Comparison of ENCODE assay signal across 22 cellular contexts in genomic region chr5:175686826-175687225, GRCh38. TPM values are rescaled to one million over a fixed set of nuclear protein-coding genes. Genes with fewer than 3 reads are reported as not detected.
DNase-seq lines count a peak whose midpoint lies in the region; ATAC-seq and TF ChIP-seq lines count a peak whose summit lies in the region.
"Had no signal": no experiment of that assay in that cellular context is flagged by ENCODE, and none has a peak within 500 bp of the region (broad histone marks: within the 10 kb centered on the region; RNA-seq: fewer than 3 reads in every experiment).

No MANE protein-coding gene starts in this region.

- no peak overlapping the region for H2BK15ac ChIP-seq in neuronal stem cell (ENCODE audit: low read length)

- H3K9ac ChIP-seq in neuronal stem cell (ENCODE audit: low read depth, low read length, poor library complexity), result no peak overlapping the region

- peak overlapping the region; percentile 24 for H3K4me3 ChIP-seq in coronary artery
- no peak overlapping the region for H3K4me3 ChIP-seq in neuronal stem cell (ENCODE audit: low read length in 2 of 2)

- H2AK5ac ChIP-seq in neuronal stem cell (ENCODE audit: low read depth, low read length), result peak overlapping the region; percentile 17

- H2BK12ac ChIP-seq in neuronal stem cell (ENCODE audit: low read length), result no peak overlapping the region

- H4K8ac ChIP-seq in neuronal stem cell (ENCODE audit: low read depth, low read length), result no peak overlapping the region

- peak overlapping the region; percentile 18 for H3K23ac ChIP-seq in neuronal stem cell (ENCODE audit: low read depth, low read length, poor library complexity)

- no peak overlapping the region for H2BK120ac ChIP-seq in neuronal stem cell (ENCODE audit: low read depth, low read length)

- no peak overlapping the region for H3K4me3 Mint-ChIP-seq in nephron progenitor cell

- peaks cover 0 to 12% (median 0%) of the 10 kb centered on the region in 3 experiments for H3K27me3 ChIP-seq in neuronal stem cell (ENCODE audit: control insufficient read depth in 3 of 3, insufficient read depth in 3 of 3, low read depth in 1 of 3, low read length in 3 of 3)

- no peak overlapping the region for H4K91ac ChIP-seq in neuronal stem cell (ENCODE audit: low read depth, low read length, poor library complexity)

- no peak overlapping the region for H3K27ac Mint-ChIP-seq in nephron progenitor cell

- peak; percentile 4 to 14 for ATAC-seq in left cardiac atrium
- ATAC-seq in Right ventricle myocardium inferior, result no peak
- ATAC-seq: Panc1 had no signal

- no peak overlapping the region for H2AFZ ChIP-seq in neuronal stem cell (ENCODE audit: low read length)

- peaks cover 0 to 9% of the 10 kb centered on the region in 2 donors for H3K4me1 ChIP-seq in neuronal stem cell (ENCODE audit: control insufficient read depth in 2 of 2, insufficient read depth in 1 of 2, low read depth in 1 of 2, low read length in 2 of 2)

- no peak overlapping the region for H3K4me2 ChIP-seq in neuronal stem cell (ENCODE audit: insufficient read depth, low read length, poor library complexity, severe bottlenecking)

- peak overlapping the region; percentile 72 for H3K18ac ChIP-seq in neuronal stem cell (ENCODE audit: low read length)

- H3K27me3 Mint-ChIP-seq in nephron progenitor cell (ENCODE audit: low read depth, poor library complexity), result peaks cover 11% of the 10 kb centered on the region

- peak overlapping the region; percentile 1 to 81 for H3K27ac ChIP-seq in coronary artery
- H3K27ac ChIP-seq in neuronal stem cell (replicated peaks; ENCODE audit: low read length), result no peak overlapping the region
- peak overlapping the region; percentile 27 for H3K27ac ChIP-seq in temporal lobe (ENCODE audit: low read depth, low read length)
- H3K27ac ChIP-seq: C4-2B had no signal

- no peaks in the 10 kb centered on the region for H3K9me3 ChIP-seq in neuronal stem cell (replicated peaks in 1 of 2; ENCODE audit: control insufficient read depth in 2 of 2, insufficient read depth in 1 of 2, low read depth in 1 of 2, low read length in 2 of 2)

- TF ChIP-seq CTCF in coronary artery (IDR thresholded peaks at IDR 0.05) (no peak), nephron progenitor cell (IDR thresholded peaks at IDR 0.05) (no peak)

- H3K14ac ChIP-seq in neuronal stem cell (ENCODE audit: low read length), result no peak overlapping the region

- H3K9me3 Mint-ChIP-seq in nephron progenitor cell, result no peaks in the 10 kb centered on the region

- H3K36me3 ChIP-seq in neuronal stem cell (replicated peaks in 1 of 2; ENCODE audit: control insufficient read depth in 2 of 2, insufficient read depth in 2 of 2, low read length in 2 of 2), result no peaks in the 10 kb centered on the region

- DNase-seq in left cardiac atrium, result no peak
- DNase-seq in Right ventricle myocardium inferior (ENCODE audit: missing footprints), result no peak
- no peak for DNase-seq in coronary artery (ENCODE audit: low spot score)
- DNase-seq in neuronal stem cell (ENCODE audit: low spot score), result no peak
- no peak for DNase-seq in activated CD4-positive, alpha-beta T cell treated with anti-CD3 and anti-CD28 coated beads for 1 hour
- DNase-seq in nephron progenitor cell, result no peak
- DNase-seq in central memory CD4-positive, alpha-beta T cell, result no peak
- DNase-seq: AML-193; EL; GF-D8; Karpas-422; MV-4-11; NCI-H1105 treated with DMSO at 0.1 percent for 48 hours; NCI-H2029 treated with DMSO at 0.1 percent for 48 hours; NCI-H226; NCI-H524; NCI-H774; NK-92 treated with Interleukin-12 subunit alpha and Interleukin-12 subunit beta, amount 100 ng/mL, for 24 hours had no signal

- no peaks in the 10 kb centered on the region for H3K36me3 Mint-ChIP-seq in nephron progenitor cell (ENCODE audit: low read depth)

- no peaks in the 10 kb centered on the region for H3K79me1 ChIP-seq in neuronal stem cell (ENCODE audit: low read depth, low read length)

- peaks cover 16% of the 10 kb centered on the region for H3K4me1 Mint-ChIP-seq in nephron progenitor cell

- no CpG with 5 or more reads among the region's 9 CpGs for WGBS in neuronal stem cell (ENCODE audit: extremely low coverage in 2 of 2, insufficient read length in 2 of 2, insufficient replicate concordance in 1 of 2), 2 donors

- intact Hi-C loops in left cardiac atrium (cut with DNase I) (loop anchor here in 1 of 2 donors (5.0 kb wide), 1 partner anchor 90 kb away; no protein-coding TSS in a partner anchor), Right ventricle myocardium inferior (cut with DNase I) (loop anchor here (5.0 kb wide), 1 partner anchor 90 kb away; no protein-coding TSS in a partner anchor)

- H3K4ac ChIP-seq in neuronal stem cell (ENCODE audit: low read length), result no peak overlapping the region

- no peak overlapping the region for H2BK5ac ChIP-seq in neuronal stem cell (ENCODE audit: low read length)

RNA-seq across cellular contexts. Expression of gene HRH2, which starts 29.0 kb away (rescaled TPM):
- total RNA-seq in left cardiac atrium, result 10 to 100 TPM; 20.0 to 24.3 TPM
- total RNA-seq in Right ventricle myocardium inferior, result 46.6 TPM
- polyA plus RNA-seq in neuronal stem cell (2013, experiment 1 of 2), result 0.59 TPM
- 0.62 TPM for polyA plus RNA-seq in neuronal stem cell (2013, experiment 2 of 2)
- 3.0 TPM for total RNA-seq in temporal lobe
- polyA plus RNA-seq: AG04450 had no signal
